ENCODE assay signal across 22 cellular contexts in genomic region chr5:3312299-3312698, GRCh38.
"Had no signal": no experiment of that assay in that cellular context is flagged by ENCODE, and none has a peak within 500 bp of the region (broad histone marks: within the 10 kb centered on the region; RNA-seq: fewer than 3 reads in every experiment).

No MANE protein-coding gene starts in this region.

- H3K4me1 ChIP-seq: gastroesophageal sphincter, sigmoid colon, transverse colon had no signal

- H3K27ac ChIP-seq: coronary artery, gastroesophageal sphincter, neutrophil, thoracic aorta, transverse colon had no signal

- H3K4me3 ChIP-seq: coronary artery, dorsolateral prefrontal cortex, gastroesophageal sphincter, lung, sigmoid colon, skin epidermis, thoracic aorta, transverse colon had no signal

- H3K36me3 ChIP-seq: gastroesophageal sphincter, neutrophil, sigmoid colon, thoracic aorta, transverse colon had no signal

- H3K9me3 ChIP-seq: neutrophil, thoracic aorta, transverse colon had no signal

- DNase-seq: dorsolateral prefrontal cortex; effector CD8-positive, alpha-beta T cell; glutamatergic neuron; immature natural killer cell; left colon; left ventricle myocardium superior; naive thymus-derived CD4-positive, alpha-beta T cell; nephron progenitor cell; posterior cingulate gyrus; sigmoid colon; stimulated activated CD4-positive, alpha-beta T cell treated with anti-CD3 and anti-CD28 coated beads, Interleukin-2, amount 100 ng/mL, for 24 hours; stimulated activated CD4-positive, alpha-beta T cell treated with anti-CD3 and anti-CD28 coated beads, Interleukin-4, amount 100 ng/mL, for 4 hours; stimulated activated naive B cell treated with anti-CD40 and anti-IgM and Interleukin-4, amounts not matched to agents 10 μg/mL and 1 μg/mL and 100 μg/mL, for 72 hours; stimulated activated naive CD8-positive, alpha-beta T cell treated with anti-CD3 and anti-CD28 coated beads, Interleukin-15, amount 100 ng/mL, for 72 hours; transverse colon had no signal

- H3K36me3 Mint-ChIP-seq: immature natural killer cell; naive thymus-derived CD4-positive, alpha-beta T cell; stimulated activated naive B cell treated with anti-CD40 and anti-IgM and Interleukin-4, amounts not matched to agents 10 μg/mL and 1 μg/mL and 100 μg/mL, for 72 hours had no signal

- FAIRE-seq: endometrium had no signal

- H3K4me1 Mint-ChIP-seq: immature natural killer cell; naive thymus-derived CD4-positive, alpha-beta T cell; stimulated activated naive B cell treated with anti-CD40 and anti-IgM and Interleukin-4, amounts not matched to agents 10 μg/mL and 1 μg/mL and 100 μg/mL, for 72 hours; stimulated activated naive CD8-positive, alpha-beta T cell treated with anti-CD3 and anti-CD28 coated beads, Interleukin-15, amount 100 ng/mL, for 72 hours had no signal

- H3K27me3 Mint-ChIP-seq: stimulated activated naive B cell treated with anti-CD40 and anti-IgM and Interleukin-4, amounts not matched to agents 10 μg/mL and 1 μg/mL and 100 μg/mL, for 72 hours; stimulated activated naive CD8-positive, alpha-beta T cell treated with anti-CD3 and anti-CD28 coated beads, Interleukin-15, amount 100 ng/mL, for 72 hours had no signal

- H3K27me3 ChIP-seq: neutrophil, sigmoid colon, transverse colon had no signal

- H3K4me3 Mint-ChIP-seq: immature natural killer cell; naive thymus-derived CD4-positive, alpha-beta T cell; nephron progenitor cell; stimulated activated naive B cell treated with anti-CD40 and anti-IgM and Interleukin-4, amounts not matched to agents 10 μg/mL and 1 μg/mL and 100 μg/mL, for 72 hours; stimulated activated naive CD8-positive, alpha-beta T cell treated with anti-CD3 and anti-CD28 coated beads, Interleukin-15, amount 100 ng/mL, for 72 hours had no signal

- H3K27ac Mint-ChIP-seq: immature natural killer cell; naive thymus-derived CD4-positive, alpha-beta T cell; nephron progenitor cell; stimulated activated naive B cell treated with anti-CD40 and anti-IgM and Interleukin-4, amounts not matched to agents 10 μg/mL and 1 μg/mL and 100 μg/mL, for 72 hours; stimulated activated naive CD8-positive, alpha-beta T cell treated with anti-CD3 and anti-CD28 coated beads, Interleukin-15, amount 100 ng/mL, for 72 hours had no signal
